In the genomic region with DNA sequence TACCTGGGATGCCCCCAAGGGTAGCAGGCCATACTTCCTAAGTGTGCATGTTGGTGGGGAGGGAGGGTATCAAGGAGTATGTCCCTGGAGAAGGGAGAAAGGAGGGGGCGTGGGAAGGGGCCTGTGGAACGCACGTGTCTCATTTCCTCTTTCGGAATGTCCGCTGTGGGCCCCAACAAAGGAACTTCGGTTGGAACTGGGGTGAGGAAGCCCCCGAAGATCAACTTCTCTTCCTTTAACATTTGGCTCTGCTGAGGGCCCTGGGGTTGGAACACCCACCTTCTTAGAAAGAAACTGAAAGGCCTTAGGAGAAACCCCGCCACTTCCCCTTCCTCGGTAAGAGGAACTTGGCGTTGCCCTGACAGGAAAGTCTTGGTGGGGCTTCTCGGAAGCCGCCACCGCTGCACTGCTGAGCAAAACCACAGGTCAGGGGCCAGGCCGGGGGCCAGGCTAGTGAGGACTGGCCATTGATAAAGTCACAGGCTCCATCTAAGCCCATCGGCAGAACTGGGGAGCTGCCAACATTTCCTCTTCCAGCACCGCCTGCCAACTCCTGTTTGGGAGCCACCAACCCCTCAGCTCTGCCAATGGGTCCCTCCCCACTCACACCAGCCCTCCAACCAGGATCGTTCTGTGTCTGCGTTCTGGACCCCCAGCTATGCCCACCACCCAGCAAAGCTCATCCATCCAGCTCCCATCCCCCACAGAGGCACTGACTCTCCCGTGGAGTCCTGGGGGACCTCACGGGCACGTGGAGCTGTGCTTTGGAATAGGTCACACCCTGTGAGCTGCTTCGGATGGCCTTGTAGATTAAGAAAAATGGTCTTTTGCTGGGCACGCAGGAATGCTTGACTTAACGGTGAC, we compare ENCODE assay signal across 9 cellular contexts. TPM values are rescaled to one million over a fixed set of nuclear protein-coding genes. Genes with fewer than 3 reads are reported as not detected.
DNase-seq lines count a peak whose midpoint lies in the region; ATAC-seq, FAIRE-seq and TF ChIP-seq lines count a peak whose summit lies in the region.
"Had no signal": no experiment of that assay in that cellular context is flagged by ENCODE, and none has a peak within 500 bp of the region (broad histone marks: within the 10 kb centered on the region; RNA-seq: fewer than 3 reads in every experiment).

No MANE protein-coding gene starts in this region.

- peaks cover 66% of the 10 kb centered on the region for H3K4me1 Mint-ChIP-seq in activated T-cell treated with anti-CD3 and anti-CD28 coated beads, Interleukin-2, amount 50 U/mL, for 4 hours (ENCODE audit: low read depth)

- peak; percentile 33 to 42 for ATAC-seq in activated T-cell treated with anti-CD3 and anti-CD28 coated beads, Interleukin-2, amount 50 U/mL, for 4 hours
- ATAC-seq in GM19351 (IDR thresholded peaks at IDR 0.05; ENCODE audit: unreplicated experiment) = no peak

- peak; percentile 65 for DNase-seq in GM18507 (ENCODE audit: extremely low spot score, insufficient read length, low read depth)
- peak; percentile 92 for DNase-seq in NB4 (ENCODE audit: low read depth)
- peak; percentile 59 for DNase-seq in activated T-cell treated with anti-CD3 and anti-CD28 coated beads, Interleukin-2, amount 50 U/mL, for 4 hours
- DNase-seq in kidney = peak; percentile 83
- peak; percentile 47 for DNase-seq in stimulated activated CD8-positive, alpha-beta memory T cell treated with anti-CD3 and anti-CD28 coated beads, Interleukin-4, amount 100 ng/mL, for 24 hours (ENCODE audit: low read depth)
- no peak for DNase-seq in NCI-H748 (lab: John Stamatoyannopoulos, UW; ENCODE audit: unreplicated experiment)
- no peak for DNase-seq in NCI-H82 treated with DMSO at 0.1 percent for 48 hours (lab: John Stamatoyannopoulos, UW; ENCODE audit: unreplicated experiment)

- no peaks in the 10 kb centered on the region for H3K9me3 ChIP-seq in kidney (ENCODE audit: control insufficient read depth in 1 of 2, low read length in 2 of 2)

- H3K36me3 Mint-ChIP-seq in activated T-cell treated with anti-CD3 and anti-CD28 coated beads, Interleukin-2, amount 50 U/mL, for 4 hours (ENCODE audit: insufficient read depth) = no peaks in the 10 kb centered on the region

- H3K27me3 Mint-ChIP-seq in activated T-cell treated with anti-CD3 and anti-CD28 coated beads, Interleukin-2, amount 50 U/mL, for 4 hours (ENCODE audit: low read depth) = no peaks in the 10 kb centered on the region

- no peaks in the 10 kb centered on the region for H3K36me3 ChIP-seq in kidney (ENCODE audit: control insufficient read depth in 1 of 2, insufficient read depth in 2 of 2, low read length in 2 of 2)

- peak overlapping the region in 1 of 2 donors; percentile 52 for H3K27ac ChIP-seq in kidney (ENCODE audit: low read depth in 2 of 2, low read length in 2 of 2)

- TF ChIP-seq CTCF in NB4 (IDR thresholded peaks at IDR 0.05; ENCODE audit: low read depth, low read length) = no peak
- no peak for TF ChIP-seq CTCF in kidney (IDR thresholded peaks at IDR 0.05; ENCODE audit: borderline replicate concordance, extremely low read depth, insufficient read depth)

- H3K9ac ChIP-seq in kidney (ENCODE audit: low read length in 2 of 2) = no peak overlapping the region

- H3K4me1 ChIP-seq in kidney (ENCODE audit: control insufficient read depth in 1 of 2, insufficient read depth in 1 of 2, low read depth in 1 of 2, low read length in 2 of 2) = peaks cover 0 to 17% of the 10 kb centered on the region in 2 donors

- intact Hi-C loops in kidney (cut with DNase I) = loop anchor here (10.0 kb wide), 2 partner anchors 125 to 165 kb away; partner anchors contain the start of gene PIM1

- peak overlapping the region; percentile 80 for H3K4me3 Mint-ChIP-seq in activated T-cell treated with anti-CD3 and anti-CD28 coated beads, Interleukin-2, amount 50 U/mL, for 4 hours

- no peaks in the 10 kb centered on the region for H3K9me3 Mint-ChIP-seq in activated T-cell treated with anti-CD3 and anti-CD28 coated beads, Interleukin-2, amount 50 U/mL, for 4 hours

- no peak overlapping the region for H3K4me3 ChIP-seq in NB4 (ENCODE audit: low read depth, low read length)
- H3K4me3 ChIP-seq in kidney (ENCODE audit: low read length in 2 of 2) = no peak overlapping the region

- FAIRE-seq in GM18507 (lab: Jason Lieb, UNC) (peak; percentile 62), kidney (lab: Jason Lieb, UNC) (no peak)

- TF ChIP-seq POLR2A in NB4 (IDR thresholded peaks at IDR 0.05; ENCODE audit: extremely low read depth, insufficient read length) = no peak

RNA-seq across cellular contexts. Expression of gene FGD2, which starts 44.8 kb away (rescaled TPM):
- total RNA-seq in activated T-cell treated with anti-CD3 and anti-CD28 coated beads, Interleukin-2, amount 50 U/mL, for 4 hours = 1 to 10 TPM in 2 of 3 donors, under 1 TPM in 1; 0.87 to 1.5 (median 1.1) TPM
- 49.5 TPM for total RNA-seq in kidney
- 0.97 TPM for polyA plus RNA-seq in kidney (ENCODE audit: insufficient read depth, low read depth, low replicate concordance)
- total RNA-seq: dermis microvascular lymphatic vessel endothelial cell had no signal

Comparison
In these comparisons a context has a peak if more than half of its experiments do, and no peak if none do; other contexts are left out.
1. DNase-seq: peak in GM18507 (single experiment), NB4 (single experiment), activated T-cell treated with anti-CD3 and anti-CD28 coated beads, Interleukin-2, amount 50 U/mL, for 4 hours (single experiment), kidney (single experiment) and stimulated activated CD8-positive, alpha-beta memory T cell treated with anti-CD3 and anti-CD28 coated beads, Interleukin-4, amount 100 ng/mL, for 24 hours (single experiment); none in NCI-H748 (single experiment) and NCI-H82 treated with DMSO at 0.1 percent for 48 hours (single experiment).
2. RNA of gene FGD2, which starts 44.8 kb away (total RNA-seq): 49.5 TPM in kidney (single experiment); 0.87 to 1.5 TPM in activated T-cell treated with anti-CD3 and anti-CD28 coated beads, Interleukin-2, amount 50 U/mL, for 4 hours; every median in the first group is over 10 times any median in the second.